In the genomic region with DNA sequence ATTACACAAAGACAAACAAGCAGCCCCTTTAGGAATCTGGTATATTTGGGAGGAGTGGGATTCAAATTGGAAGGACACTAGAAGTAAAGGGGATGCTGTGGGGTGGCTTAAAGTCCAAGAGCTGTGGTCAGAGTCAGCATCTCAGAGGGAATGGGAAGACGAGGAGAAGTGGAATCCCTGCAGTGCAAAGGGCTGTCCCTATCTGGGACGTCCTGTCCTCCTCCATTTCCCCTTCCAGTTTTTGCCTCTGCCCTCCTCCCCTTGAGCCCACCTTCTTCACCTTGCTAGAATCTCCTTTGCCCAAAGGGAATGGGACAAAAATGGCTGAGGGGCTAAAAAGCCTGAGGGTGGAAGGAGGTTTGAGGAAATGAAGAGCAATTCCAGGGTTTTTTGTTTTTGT, we compare ENCODE assay signal across 1 cellular context.
A peak's percentile ranks its signal among the peaks of the same experiment; 100 is the strongest.
TF ChIP-seq lines count a peak whose summit lies in the region.

No MANE protein-coding gene starts in this region.

TF ChIP-seq in HepG2, 621 proteins besides CTCF, POLR2A, EP300 and RAD21:
- TF ChIP-seq CENPT (CRISPR knock-in tag; IDR thresholded peaks at IDR 0.05; ENCODE audit: low read depth) (no peak), PRDM15 (CRISPR knock-in tag; IDR thresholded peaks at IDR 0.05) (peak; percentile 71; the same call in 1 of the 2 replicates), PAWR (CRISPR knock-in tag; IDR thresholded peaks at IDR 0.05; ENCODE audit: borderline replicate concordance) (no peak)
